Comparison of ENCODE assay signal across 11 cellular contexts in genomic region chr12:74145328-74145727, GRCh38.
"Had no signal": no experiment of that assay in that cellular context is flagged by ENCODE, and none has a peak within 500 bp of the region (broad histone marks: within the 10 kb centered on the region; RNA-seq: fewer than 3 reads in every experiment).

No MANE protein-coding gene starts in this region.

- H3K36me3 ChIP-seq: HAP-1 had no signal

- DNase-seq: GM23248, GOT3, H7, H9, HCEC 1CT, HFFc6 had no signal

- H3K27ac ChIP-seq: GM23248 had no signal

- H2AFZ ChIP-seq: GM23248, GM23338 had no signal

- H3K4me3 ChIP-seq: GM23248, GM23338, HAP-1 had no signal

- H3K4me2 ChIP-seq: GM23338 had no signal

- H3K4me1 ChIP-seq: HAP-1 had no signal

- FAIRE-seq: H1, H54 had no signal

- H3K9ac ChIP-seq: GM23248 had no signal

- ATAC-seq: GM23338, HCT116 had no signal

- H3K9me3 ChIP-seq: HAP-1 had no signal
